ENCODE assay signal across 16 cellular contexts in genomic region chr7:18575989-18576572, GRCh38.
A peak's percentile ranks its signal among the peaks of the same experiment; 100 is the strongest.
DNase-seq lines count a peak whose midpoint lies in the region; ATAC-seq and TF ChIP-seq lines count a peak whose summit lies in the region.
"Had no signal": no experiment of that assay in that cellular context is flagged by ENCODE, and none has a peak within 500 bp of the region (broad histone marks: within the 10 kb centered on the region; RNA-seq: fewer than 3 reads in every experiment).

No MANE protein-coding gene starts in this region.

- no peaks in the 10 kb centered on the region for H3K27me3 ChIP-seq in OCI-LY1 (ENCODE audit: insufficient read depth, low read length)

- H4K20me1 ChIP-seq in OCI-LY1 (ENCODE audit: insufficient read depth, low read length), result no peaks in the 10 kb centered on the region

- DNase-seq in EH (ENCODE audit: low read depth) (peak; percentile 9), memory B cell (ENCODE audit: low spot score in 2 of 2) (no peak), NCI-H510A treated with DMSO at 0.1 percent for 48 hours (lab: John Stamatoyannopoulos, UW) (no peak), cerebellum (ENCODE audit: low spot score) (no peak)
- DNase-seq in stimulated activated naive B cell treated with anti-CD40 and anti-IgM and Interleukin-4, amounts not matched to agents 10 μg/mL and 1 μg/mL and 100 μg/mL, for 72 hours, result no peak
- DNase-seq: AML-193; CD4-positive, CD25-positive, alpha-beta regulatory T cell; DMS79 treated with DMSO at 0.1 percent for 48 hours; GOT3; NCI-H1417; NCI-H2029 treated with DMSO at 0.1 percent for 48 hours; NCI-H526 treated with DMSO at 0.1 percent for 48 hours; SHP77 had no signal

- no peak overlapping the region for H2AFZ ChIP-seq in OCI-LY1 (ENCODE audit: low read length)

- H3K9me3 Mint-ChIP-seq in memory B cell, result no peaks in the 10 kb centered on the region
- peaks cover 0 to 1% of the 10 kb centered on the region in 2 donors for H3K9me3 Mint-ChIP-seq in stimulated activated naive B cell treated with anti-CD40 and anti-IgM and Interleukin-4, amounts not matched to agents 10 μg/mL and 1 μg/mL and 100 μg/mL, for 72 hours

- H3K27me3 Mint-ChIP-seq in memory B cell, result no peaks in the 10 kb centered on the region
- no peaks in the 10 kb centered on the region for H3K27me3 Mint-ChIP-seq in stimulated activated naive B cell treated with anti-CD40 and anti-IgM and Interleukin-4, amounts not matched to agents 10 μg/mL and 1 μg/mL and 100 μg/mL, for 72 hours
- H3K27me3 Mint-ChIP-seq: CD4-positive, CD25-positive, alpha-beta regulatory T cell had no signal

- H3K4me1 Mint-ChIP-seq in memory B cell, result peaks cover 42% of the 10 kb centered on the region
- peaks cover 37 to 63% of the 10 kb centered on the region in 2 donors for H3K4me1 Mint-ChIP-seq in stimulated activated naive B cell treated with anti-CD40 and anti-IgM and Interleukin-4, amounts not matched to agents 10 μg/mL and 1 μg/mL and 100 μg/mL, for 72 hours

- peaks cover 3% of the 10 kb centered on the region for H3K36me3 Mint-ChIP-seq in memory B cell
- peaks cover 38 to 49% of the 10 kb centered on the region in 2 donors for H3K36me3 Mint-ChIP-seq in stimulated activated naive B cell treated with anti-CD40 and anti-IgM and Interleukin-4, amounts not matched to agents 10 μg/mL and 1 μg/mL and 100 μg/mL, for 72 hours
- H3K36me3 Mint-ChIP-seq: CD4-positive, CD25-positive, alpha-beta regulatory T cell had no signal

- H3K79me2 ChIP-seq in OCI-LY1 (ENCODE audit: insufficient read depth, low read length), result 0 out of 2 replicates have a peak, but pooled peaks cover 3% of the 10 kb centered on the region

- peak overlapping the region; percentile 84 for H3K27ac Mint-ChIP-seq in memory B cell
- peak overlapping the region; percentile 71 for H3K27ac Mint-ChIP-seq in stimulated activated naive B cell treated with anti-CD40 and anti-IgM and Interleukin-4, amounts not matched to agents 10 μg/mL and 1 μg/mL and 100 μg/mL, for 72 hours

- no peaks in the 10 kb centered on the region for H3K9me2 ChIP-seq in OCI-LY1 (ENCODE audit: low read depth, low read length)

- no peaks in the 10 kb centered on the region for H3F3A ChIP-seq in OCI-LY1 (ENCODE audit: insufficient read depth, low read length)

- H3K4me1 ChIP-seq in OCI-LY1 (ENCODE audit: insufficient read depth, low read length, severe bottlenecking), result peaks cover 61% of the 10 kb centered on the region

- no peak overlapping the region; the same call in 1 of the 2 replicates for H3K4me2 ChIP-seq in OCI-LY1 (ENCODE audit: low read length)

- no peak for ATAC-seq in memory B cell (ENCODE audit: low read depth)
- peak; percentile 49 to 57 for ATAC-seq in stimulated activated naive B cell treated with anti-CD40 and anti-IgM and Interleukin-4, amounts not matched to agents 10 μg/mL and 1 μg/mL and 100 μg/mL, for 72 hours (replicated peaks)
- no peak for ATAC-seq in HG03432 (IDR thresholded peaks at IDR 0.05; ENCODE audit: unreplicated experiment)
- ATAC-seq: HepG2 had no signal

- peaks cover 6% of the 10 kb centered on the region; the same call in 1 of the 2 replicates for H3K36me3 ChIP-seq in OCI-LY1 (ENCODE audit: insufficient read depth, low read length)

- peak overlapping the region; percentile 48 for H3K27ac ChIP-seq in OCI-LY1 (ENCODE audit: low read depth, low read length, poor library complexity, severe bottlenecking)

- TF ChIP-seq CTCF in OCI-LY1 (IDR thresholded peaks at IDR 0.05; ENCODE audit: low read length), result no peak

- H3K4me3 Mint-ChIP-seq in memory B cell, result peak overlapping the region; percentile 22
- H3K4me3 Mint-ChIP-seq in stimulated activated naive B cell treated with anti-CD40 and anti-IgM and Interleukin-4, amounts not matched to agents 10 μg/mL and 1 μg/mL and 100 μg/mL, for 72 hours, result peak overlapping the region; percentile 5 to 31
- H3K4me3 Mint-ChIP-seq: CD4-positive, CD25-positive, alpha-beta regulatory T cell had no signal

- no peak overlapping the region for H3K4me3 ChIP-seq in OCI-LY1 (ENCODE audit: low read depth, low read length, poor library complexity, severe bottlenecking)

- no peak overlapping the region for H3K9ac ChIP-seq in OCI-LY1 (ENCODE audit: low read length)

- no peaks in the 10 kb centered on the region for H3K9me3 ChIP-seq in OCI-LY1 (ENCODE audit: low read length)

Comparison
In these comparisons a context has a peak if more than half of its experiments do, and no peak if none do; other contexts are left out.
1. ATAC-seq: peak in stimulated activated naive B cell treated with anti-CD40 and anti-IgM and Interleukin-4, amounts not matched to agents 10 μg/mL and 1 μg/mL and 100 μg/mL, for 72 hours (2 of 2); none in memory B cell (single experiment) and HG03432 (single experiment).